In the genomic region with DNA sequence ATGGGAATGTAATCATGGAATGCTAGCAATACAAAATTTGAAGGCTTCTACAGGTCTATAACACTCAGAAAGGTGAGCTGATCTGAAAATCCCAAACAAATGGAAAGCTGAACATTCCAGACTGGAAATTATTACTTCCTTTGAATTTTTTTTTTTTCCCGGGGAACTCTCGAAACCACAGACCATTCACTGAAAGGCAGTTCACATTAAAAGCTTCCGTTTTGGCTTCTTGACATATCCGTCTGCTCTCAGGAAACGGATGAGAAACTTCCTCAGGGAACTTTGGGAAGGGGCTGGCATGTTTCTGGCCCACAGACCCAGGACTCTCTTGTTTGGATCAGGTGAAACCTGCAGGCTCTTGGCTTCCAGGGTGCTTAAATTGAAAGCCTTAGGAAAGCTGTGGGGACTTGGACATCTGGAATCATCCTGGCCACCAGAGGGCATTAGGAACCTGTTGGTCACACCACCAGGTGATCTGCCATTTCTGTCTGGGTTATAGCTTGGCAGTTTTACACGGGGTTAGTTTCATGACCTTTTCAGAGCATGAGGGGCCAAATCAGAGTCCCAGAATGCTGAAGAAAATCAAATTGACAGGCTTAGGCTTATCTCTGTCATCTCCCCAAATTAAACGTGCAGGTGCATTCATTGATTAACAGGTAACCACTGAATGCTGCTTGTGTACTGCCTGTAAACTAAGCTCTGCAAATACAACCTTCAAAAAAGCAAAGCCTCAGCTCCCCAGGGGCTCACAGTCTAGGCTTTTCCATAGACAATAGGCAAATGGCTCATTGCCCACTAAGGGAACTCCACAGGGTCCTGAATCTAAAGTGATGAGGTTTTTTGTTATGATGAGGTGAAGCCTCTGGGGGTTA, we compare ENCODE assay signal across 1 cellular context.
TF ChIP-seq lines count a peak whose summit lies in the region.

No MANE protein-coding gene starts in this region.

TF ChIP-seq in GM12878, 131 proteins besides CTCF, POLR2A, EP300 and RAD21 (continued from another document and continues in another):
- TF ChIP-seq, protein P1, sequence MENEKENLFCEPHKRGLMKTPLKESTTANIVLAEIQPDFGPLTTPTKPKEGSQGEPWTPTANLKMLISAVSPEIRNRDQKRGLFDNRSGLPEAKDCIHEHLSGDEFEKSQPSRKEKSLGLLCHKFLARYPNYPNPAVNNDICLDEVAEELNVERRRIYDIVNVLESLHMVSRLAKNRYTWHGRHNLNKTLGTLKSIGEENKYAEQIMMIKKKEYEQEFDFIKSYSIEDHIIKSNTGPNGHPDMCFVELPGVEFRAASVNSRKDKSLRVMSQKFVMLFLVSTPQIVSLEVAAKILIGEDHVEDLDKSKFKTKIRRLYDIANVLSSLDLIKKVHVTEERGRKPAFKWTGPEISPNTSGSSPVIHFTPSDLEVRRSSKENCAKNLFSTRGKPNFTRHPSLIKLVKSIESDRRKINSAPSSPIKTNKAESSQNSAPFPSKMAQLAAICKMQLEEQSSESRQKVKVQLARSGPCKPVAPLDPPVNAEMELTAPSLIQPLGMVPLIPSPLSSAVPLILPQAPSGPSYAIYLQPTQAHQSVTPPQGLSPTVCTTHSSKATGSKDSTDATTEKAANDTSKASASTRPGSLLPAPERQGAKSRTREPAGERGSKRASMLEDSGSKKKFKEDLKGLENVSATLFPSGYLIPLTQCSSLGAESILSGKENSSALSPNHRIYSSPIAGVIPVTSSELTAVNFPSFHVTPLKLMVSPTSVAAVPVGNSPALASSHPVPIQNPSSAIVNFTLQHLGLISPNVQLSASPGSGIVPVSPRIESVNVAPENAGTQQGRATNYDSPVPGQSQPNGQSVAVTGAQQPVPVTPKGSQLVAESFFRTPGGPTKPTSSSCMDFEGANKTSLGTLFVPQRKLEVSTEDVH (IDR thresholded peaks at IDR 0.05; ENCODE audit: low read depth, partially characterized antibody): no peak
- TF ChIP-seq SPI1 (IDR thresholded peaks at IDR 0.05; ENCODE audit: borderline replicate concordance, insufficient read depth, low read depth, low read length) (no peak), NFIC (IDR thresholded peaks at IDR 0.05; ENCODE audit: low read depth, low read length) (peak; percentile 4), ZBED1 (IDR thresholded peaks at IDR 0.05; ENCODE audit: borderline replicate concordance) (0 out of 2 replicates have a peak, but pooled peaks have one; percentile 8), GATAD2B (conservative IDR thresholded peaks at IDR 0.05; ENCODE audit: low read depth) (peak; percentile 27; the same call in 1 of the 2 replicates), RCOR1 (conservative IDR thresholded peaks at IDR 0.05; ENCODE audit: low read depth, low read length) (no peak), BRCA1 (IDR thresholded peaks at IDR 0.05; ENCODE audit: low read depth, low read length) (no peak), RFX5 (IDR thresholded peaks at IDR 0.05; ENCODE audit: low read depth, low read length) (no peak), HCFC1 (IDR thresholded peaks at IDR 0.05; ENCODE audit: low read length) (no peak), SKIL (IDR thresholded peaks at IDR 0.05; ENCODE audit: low read depth, poor library complexity, severe bottlenecking) (no peak), ZNF24 (IDR thresholded peaks at IDR 0.05) (0 out of 2 replicates have a peak, but pooled peaks have one; percentile 9), CEBPB (IDR thresholded peaks at IDR 0.05; ENCODE audit: borderline replicate concordance in 1 of 2, low read depth in 2 of 2, low read length in 2 of 2) (0 out of 4 replicates have a peak, but pooled peaks of 1 of the 2 experiments have one; percentile 9), SUZ12 (IDR thresholded peaks at IDR 0.05; ENCODE audit: unreplicated experiment) (no peak), NR2C2 (IDR thresholded peaks at IDR 0.05; ENCODE audit: borderline replicate concordance, control insufficient read depth, insufficient read length, low read depth) (no peak), WRNIP1 (IDR thresholded peaks at IDR 0.05; ENCODE audit: borderline replicate concordance, low read depth, low read length) (no peak), BCL11A (IDR thresholded peaks at IDR 0.05; ENCODE audit: low read depth, low read length) (no peak), SMARCA5 (IDR thresholded peaks at IDR 0.05) (no peak; the same call in 1 of the 2 replicates), IRF3 (IDR thresholded peaks at IDR 0.05) (no peak), SREBF2 (IDR thresholded peaks at IDR 0.05; ENCODE audit: low read length) (no peak), SMC3 (IDR thresholded peaks at IDR 0.05; ENCODE audit: borderline replicate concordance, low read length) (peak; percentile 85), NBN (IDR thresholded peaks at IDR 0.05) (no peak), ZBTB4 (CRISPR knock-in tag; IDR thresholded peaks at IDR 0.05) (no peak), EED (IDR thresholded peaks at IDR 0.05; ENCODE audit: low read depth) (peak; percentile 80), SP1 (IDR thresholded peaks at IDR 0.05; ENCODE audit: low read depth, low read length) (no peak), REST (IDR thresholded peaks at IDR 0.05; ENCODE audit: low read depth, low read length) (no peak), ATF7 (IDR thresholded peaks at IDR 0.05; ENCODE audit: low read depth) (no peak), STAT3 (IDR thresholded peaks at IDR 0.05; ENCODE audit: low read depth, low read length) (no peak), NFYA (IDR thresholded peaks at IDR 0.05; ENCODE audit: borderline replicate concordance, low read depth, low read length) (no peak), KLF5 (IDR thresholded peaks at IDR 0.05; ENCODE audit: partially characterized antibody) (no peak), NR2F1 (conservative IDR thresholded peaks at IDR 0.05) (peak; percentile 67; the same call in 1 of the 2 replicates), SMAD1 (IDR thresholded peaks at IDR 0.05; ENCODE audit: low read depth, partially characterized antibody) (no peak), SIN3A (IDR thresholded peaks at IDR 0.05; ENCODE audit: low read depth, low read length) (no peak), CHD4 (IDR thresholded peaks at IDR 0.05) (no peak)
- TF ChIP-seq, protein P2, sequence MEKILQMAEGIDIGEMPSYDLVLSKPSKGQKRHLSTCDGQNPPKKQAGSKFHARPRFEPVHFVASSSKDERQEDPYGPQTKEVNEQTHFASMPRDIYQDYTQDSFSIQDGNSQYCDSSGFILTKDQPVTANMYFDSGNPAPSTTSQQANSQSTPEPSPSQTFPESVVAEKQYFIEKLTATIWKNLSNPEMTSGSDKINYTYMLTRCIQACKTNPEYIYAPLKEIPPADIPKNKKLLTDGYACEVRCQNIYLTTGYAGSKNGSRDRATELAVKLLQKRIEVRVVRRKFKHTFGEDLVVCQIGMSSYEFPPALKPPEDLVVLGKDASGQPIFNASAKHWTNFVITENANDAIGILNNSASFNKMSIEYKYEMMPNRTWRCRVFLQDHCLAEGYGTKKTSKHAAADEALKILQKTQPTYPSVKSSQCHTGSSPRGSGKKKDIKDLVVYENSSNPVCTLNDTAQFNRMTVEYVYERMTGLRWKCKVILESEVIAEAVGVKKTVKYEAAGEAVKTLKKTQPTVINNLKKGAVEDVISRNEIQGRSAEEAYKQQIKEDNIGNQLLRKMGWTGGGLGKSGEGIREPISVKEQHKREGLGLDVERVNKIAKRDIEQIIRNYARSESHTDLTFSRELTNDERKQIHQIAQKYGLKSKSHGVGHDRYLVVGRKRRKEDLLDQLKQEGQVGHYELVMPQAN (conservative IDR thresholded peaks at IDR 0.05): no peak
- TF ChIP-seq, protein P3, sequence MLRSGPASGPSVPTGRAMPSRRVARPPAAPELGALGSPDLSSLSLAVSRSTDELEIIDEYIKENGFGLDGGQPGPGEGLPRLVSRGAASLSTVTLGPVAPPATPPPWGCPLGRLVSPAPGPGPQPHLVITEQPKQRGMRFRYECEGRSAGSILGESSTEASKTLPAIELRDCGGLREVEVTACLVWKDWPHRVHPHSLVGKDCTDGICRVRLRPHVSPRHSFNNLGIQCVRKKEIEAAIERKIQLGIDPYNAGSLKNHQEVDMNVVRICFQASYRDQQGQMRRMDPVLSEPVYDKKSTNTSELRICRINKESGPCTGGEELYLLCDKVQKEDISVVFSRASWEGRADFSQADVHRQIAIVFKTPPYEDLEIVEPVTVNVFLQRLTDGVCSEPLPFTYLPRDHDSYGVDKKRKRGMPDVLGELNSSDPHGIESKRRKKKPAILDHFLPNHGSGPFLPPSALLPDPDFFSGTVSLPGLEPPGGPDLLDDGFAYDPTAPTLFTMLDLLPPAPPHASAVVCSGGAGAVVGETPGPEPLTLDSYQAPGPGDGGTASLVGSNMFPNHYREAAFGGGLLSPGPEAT (IDR thresholded peaks at IDR 0.05; ENCODE audit: low read depth): peak; percentile 92
